23 cellular contexts compared by ENCODE assay signal in the genomic region with DNA sequence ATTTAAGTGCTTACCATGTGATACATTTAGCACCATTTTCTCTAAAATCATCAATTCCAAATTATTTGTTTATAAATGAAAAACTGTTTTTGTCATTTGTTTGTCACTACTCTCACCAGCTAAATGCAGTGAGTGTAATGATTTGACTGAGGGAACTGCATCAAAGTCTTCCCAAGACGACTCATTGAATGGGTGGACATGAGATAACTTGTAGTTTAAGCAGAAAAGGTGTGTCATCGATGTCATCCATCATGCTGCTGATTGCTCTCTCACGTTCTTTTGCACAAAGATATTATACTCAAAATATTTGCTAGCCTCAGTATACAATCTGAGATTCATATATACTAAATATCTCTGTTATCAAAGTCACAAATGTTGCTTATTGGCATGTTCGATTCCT.
"Had no signal": no experiment of that assay in that cellular context is flagged by ENCODE, and none has a peak within 500 bp of the region (broad histone marks: within the 10 kb centered on the region; RNA-seq: fewer than 3 reads in every experiment).

No MANE protein-coding gene starts in this region.

- H3K36me3 ChIP-seq: esophagus muscularis mucosa, gastroesophageal sphincter, heart left ventricle, left lung, lower lobe of right lung had no signal

- FAIRE-seq: colon, endothelial cell of umbilical vein, frontal cortex had no signal

- DNase-seq: dermis blood vessel endothelial cell; dorsolateral prefrontal cortex; effector CD4-positive, alpha-beta T cell; effector memory CD4-positive, alpha-beta T cell; heart left ventricle; hypothalamus; immature natural killer cell; islet precursor cell; left cardiac atrium; left lung; left ventricle myocardium superior; lower lobe of right lung; mesendoderm; midbrain; naive thymus-derived CD4-positive, alpha-beta T cell had no signal

- H3K9me3 ChIP-seq: esophagus muscularis mucosa, gastroesophageal sphincter, heart left ventricle, left lung, lower lobe of right lung had no signal

- H3K4me1 ChIP-seq: esophagus muscularis mucosa, foreskin keratinocyte, gastroesophageal sphincter, heart left ventricle, left lung, lower lobe of right lung had no signal

- H2AFZ ChIP-seq: hepatocyte had no signal

- H3K27me3 ChIP-seq: dorsolateral prefrontal cortex, esophagus muscularis mucosa, foreskin keratinocyte, gastroesophageal sphincter, heart left ventricle, hepatocyte, left lung had no signal

- H3K4me2 ChIP-seq: hepatocyte had no signal

- H3K79me2 ChIP-seq: hepatocyte had no signal

- H3K27ac ChIP-seq: coronary artery, dorsolateral prefrontal cortex, esophagus muscularis mucosa, foreskin keratinocyte, gastroesophageal sphincter, heart left ventricle, hepatocyte, left lung, lower lobe of right lung had no signal

- H3K4me3 ChIP-seq: coronary artery, dorsolateral prefrontal cortex, esophagus muscularis mucosa, gastroesophageal sphincter, heart left ventricle, hepatocyte, left lung, lower lobe of right lung had no signal
